Comparison of ENCODE assay signal across 9 cellular contexts in the genomic region with DNA sequence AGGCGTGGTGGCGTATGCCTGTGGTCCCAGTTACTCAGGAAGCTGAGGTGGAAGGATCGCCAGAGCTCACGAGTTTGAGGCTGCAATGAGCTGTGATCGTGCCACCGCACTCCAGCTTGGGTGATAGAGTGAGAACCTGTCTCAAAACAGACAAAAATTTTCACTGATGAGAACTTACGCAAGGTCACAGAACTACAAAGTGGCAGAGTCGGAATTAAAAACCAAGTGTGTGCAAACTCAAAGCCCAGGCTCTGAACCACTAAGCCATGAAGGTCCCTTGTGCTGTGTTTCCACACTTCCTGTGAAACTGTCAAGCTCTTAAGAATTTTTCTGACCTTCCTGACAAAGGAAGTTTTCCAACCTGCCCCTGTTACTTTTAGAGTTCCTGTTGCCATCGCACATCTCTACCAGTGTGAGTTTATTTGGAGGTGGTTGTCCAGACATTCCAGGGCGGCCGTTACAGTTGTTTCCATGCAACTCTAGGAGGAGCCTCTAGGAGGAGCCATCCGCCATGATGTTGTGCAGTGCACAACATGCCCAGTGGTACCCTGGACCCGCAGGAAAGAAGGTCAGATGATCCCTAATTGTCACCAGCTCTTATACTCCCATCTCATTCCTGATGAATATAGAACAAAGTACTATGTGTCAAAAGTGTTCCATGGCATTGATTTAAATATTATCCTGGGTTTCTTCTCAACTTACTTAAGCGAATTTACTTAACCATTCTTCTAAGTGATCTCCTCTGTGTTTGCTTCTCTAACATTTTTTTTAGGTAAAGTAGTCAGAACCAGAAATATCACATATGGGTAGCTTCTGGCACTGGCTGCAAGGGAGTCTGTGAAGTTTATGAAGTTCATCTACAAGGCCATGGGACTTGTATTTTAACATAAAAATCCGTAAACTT. TPM values are rescaled to one million over a fixed set of nuclear protein-coding genes. Genes with fewer than 3 reads are reported as not detected.
DNase-seq lines count a peak whose midpoint lies in the region; ATAC-seq, FAIRE-seq and TF ChIP-seq lines count a peak whose summit lies in the region.
"Had no signal": no experiment of that assay in that cellular context is flagged by ENCODE, and none has a peak within 500 bp of the region (broad histone marks: within the 10 kb centered on the region; RNA-seq: fewer than 3 reads in every experiment).

No MANE protein-coding gene starts in this region.

- no peak overlapping the region for H3K27ac Mint-ChIP-seq in activated CD8-positive, alpha-beta T cell treated with anti-CD3 and anti-CD28 coated beads for 36 hours
- no peak overlapping the region for H3K27ac Mint-ChIP-seq in activated CD8-positive, alpha-beta T cell treated with anti-CD3 and anti-CD28 coated beads, Interleukin-2, amount 10 ng/mL, durations not matched to agents 7 days and 5 days

- H3K9me3 Mint-ChIP-seq in activated CD8-positive, alpha-beta T cell treated with anti-CD3 and anti-CD28 coated beads for 36 hours, result no peaks in the 10 kb centered on the region
- no peaks in the 10 kb centered on the region for H3K9me3 Mint-ChIP-seq in activated CD8-positive, alpha-beta T cell treated with anti-CD3 and anti-CD28 coated beads, Interleukin-2, amount 10 ng/mL, durations not matched to agents 7 days and 5 days (ENCODE audit: insufficient read depth)

- H3K27ac ChIP-seq in small intestine (ENCODE audit: low read depth in 1 of 2, low read length in 1 of 2), result no peak overlapping the region
- H3K27ac ChIP-seq: skin epidermis had no signal

- POLR2A ChIA-PET in activated CD8-positive, alpha-beta T cell treated with anti-CD3 and anti-CD28 coated beads for 36 hours (lab: Charles Lee), result no interaction called here
- POLR2A ChIA-PET in activated CD8-positive, alpha-beta T cell treated with anti-CD3 and anti-CD28 coated beads, Interleukin-2, amount 10 ng/mL, durations not matched to agents 7 days and 5 days (lab: Charles Lee), result no interaction called here

- H3K4me3 Mint-ChIP-seq in activated CD8-positive, alpha-beta T cell treated with anti-CD3 and anti-CD28 coated beads for 36 hours, result no peak overlapping the region
- H3K4me3 Mint-ChIP-seq in activated CD8-positive, alpha-beta T cell treated with anti-CD3 and anti-CD28 coated beads, Interleukin-2, amount 10 ng/mL, durations not matched to agents 7 days and 5 days, result no peak overlapping the region

- TF ChIP-seq CTCF in activated CD8-positive, alpha-beta T cell treated with anti-CD3 and anti-CD28 coated beads for 36 hours (IDR thresholded peaks at IDR 0.05), result peak; percentile 24
- peak; percentile 5 for TF ChIP-seq CTCF in epithelial cell of esophagus (IDR thresholded peaks at IDR 0.05; ENCODE audit: insufficient read depth, low read depth, low read length, missing control alignments)

- H3K36me3 Mint-ChIP-seq in activated CD8-positive, alpha-beta T cell treated with anti-CD3 and anti-CD28 coated beads for 36 hours (ENCODE audit: low read depth), result no peaks in the 10 kb centered on the region
- no peaks in the 10 kb centered on the region for H3K36me3 Mint-ChIP-seq in activated CD8-positive, alpha-beta T cell treated with anti-CD3 and anti-CD28 coated beads, Interleukin-2, amount 10 ng/mL, durations not matched to agents 7 days and 5 days (ENCODE audit: low read depth)

- H3K27me3 ChIP-seq in small intestine (ENCODE audit: control insufficient read depth in 2 of 2, insufficient read depth in 2 of 2, low read length in 2 of 2), result no peaks in the 10 kb centered on the region

- CTCF ChIA-PET in activated CD8-positive, alpha-beta T cell treated with anti-CD3 and anti-CD28 coated beads for 36 hours (lab: Charles Lee), result no interaction called here
- CTCF ChIA-PET in activated CD8-positive, alpha-beta T cell treated with anti-CD3 and anti-CD28 coated beads, Interleukin-2, amount 10 ng/mL, durations not matched to agents 7 days and 5 days (lab: Charles Lee), result no interaction called here

- no peak for FAIRE-seq in small intestine (lab: Jason Lieb, UNC)

- no peaks in the 10 kb centered on the region for H3K36me3 ChIP-seq in small intestine (ENCODE audit: control insufficient read depth in 2 of 2, insufficient read depth in 2 of 2, low read length in 2 of 2)

- 80 to 83% (median 83%) methylated on average over 15 of the region's 15 CpGs for WGBS in small intestine, 3 donors

- peak; percentile 6 for DNase-seq in activated CD8-positive, alpha-beta T cell treated with anti-CD3 and anti-CD28 coated beads for 36 hours
- no peak for DNase-seq in activated CD8-positive, alpha-beta T cell treated with anti-CD3 and anti-CD28 coated beads, Interleukin-2, amount 10 ng/mL, durations not matched to agents 7 days and 5 days
- DNase-seq in NCI-H460 (ENCODE audit: extremely low read depth, low read depth), result peak; percentile 40
- no peak for DNase-seq in epithelial cell of esophagus (ENCODE audit: low read depth)
- DNase-seq in small intestine, result peak; percentile 4
- DNase-seq in activated naive CD4-positive, alpha-beta T cell treated with anti-CD3 and anti-CD28 coated beads, Interleukin-2, amount 50 U/mL, for 16 hours, result no peak
- DNase-seq in COLO829 (ENCODE audit: low spot score), result no peak

- ATAC-seq in activated CD8-positive, alpha-beta T cell treated with anti-CD3 and anti-CD28 coated beads for 36 hours, result no peak
- ATAC-seq in activated CD8-positive, alpha-beta T cell treated with anti-CD3 and anti-CD28 coated beads, Interleukin-2, amount 10 ng/mL, durations not matched to agents 7 days and 5 days, result no peak
- ATAC-seq in HG02759 (IDR thresholded peaks at IDR 0.05; ENCODE audit: unreplicated experiment), result no peak

- H3K9me3 ChIP-seq in small intestine (ENCODE audit: control insufficient read depth, low read depth), result no peaks in the 10 kb centered on the region

- intact Hi-C loops in activated CD8-positive, alpha-beta T cell treated with anti-CD3 and anti-CD28 coated beads for 36 hours (cut with micrococcal nuclease), result no loop called here

- H3K4me1 ChIP-seq in small intestine (ENCODE audit: control insufficient read depth in 2 of 2, insufficient read depth in 1 of 2, low read depth in 1 of 2, low read length in 1 of 2), result no peaks in the 10 kb centered on the region

- no peaks in the 10 kb centered on the region for H3K4me1 Mint-ChIP-seq in activated CD8-positive, alpha-beta T cell treated with anti-CD3 and anti-CD28 coated beads for 36 hours (ENCODE audit: low read depth)
- H3K4me1 Mint-ChIP-seq in activated CD8-positive, alpha-beta T cell treated with anti-CD3 and anti-CD28 coated beads, Interleukin-2, amount 10 ng/mL, durations not matched to agents 7 days and 5 days (ENCODE audit: low read depth), result no peaks in the 10 kb centered on the region

- H3K27me3 Mint-ChIP-seq in activated CD8-positive, alpha-beta T cell treated with anti-CD3 and anti-CD28 coated beads for 36 hours, result peaks cover 2% of the 10 kb centered on the region
- H3K27me3 Mint-ChIP-seq in activated CD8-positive, alpha-beta T cell treated with anti-CD3 and anti-CD28 coated beads, Interleukin-2, amount 10 ng/mL, durations not matched to agents 7 days and 5 days (ENCODE audit: low read depth), result no peaks in the 10 kb centered on the region

- H3K4me3 ChIP-seq in epithelial cell of esophagus (ENCODE audit: low read length) (no peak overlapping the region), small intestine (ENCODE audit: low read depth in 1 of 2, low read length in 2 of 2) (no peak overlapping the region)
- H3K4me3 ChIP-seq: skin epidermis had no signal

RNA-seq across cellular contexts. Expression of gene LYZL1, which starts 49.0 kb away (rescaled TPM):
- not detected for total RNA-seq in activated CD8-positive, alpha-beta T cell treated with anti-CD3 and anti-CD28 coated beads for 36 hours
- not detected for total RNA-seq in activated CD8-positive, alpha-beta T cell treated with anti-CD3 and anti-CD28 coated beads, Interleukin-2, amount 10 ng/mL, durations not matched to agents 7 days and 5 days
- not detected in 2 replicates for total RNA-seq in NCI-H460 (2014; rRNA removed; shearing (Covaris generic))
- polyA plus RNA-seq in NCI-H460 (2014; cell fraction: nucleus; rRNA removed), result not detected in 2 replicates
- polyA plus RNA-seq in small intestine, result not detected

Comparison
In these comparisons a context has a peak if more than half of its experiments do, and no peak if none do; other contexts are left out.
1. DNase-seq: peak in activated CD8-positive, alpha-beta T cell treated with anti-CD3 and anti-CD28 coated beads for 36 hours (single experiment), NCI-H460 (single experiment) and small intestine (single experiment); none in activated CD8-positive, alpha-beta T cell treated with anti-CD3 and anti-CD28 coated beads, Interleukin-2, amount 10 ng/mL, durations not matched to agents 7 days and 5 days (single experiment), epithelial cell of esophagus (single experiment), activated naive CD4-positive, alpha-beta T cell treated with anti-CD3 and anti-CD28 coated beads, Interleukin-2, amount 50 U/mL, for 16 hours (single experiment) and COLO829 (single experiment).